Comparison of ENCODE assay signal across 1 cellular context in genomic region chr6:43021270-43022047, GRCh38.
A peak's percentile ranks its signal among the peaks of the same experiment; 100 is the strongest.
TF ChIP-seq lines count a peak whose summit lies in the region.

A gene with protein sequence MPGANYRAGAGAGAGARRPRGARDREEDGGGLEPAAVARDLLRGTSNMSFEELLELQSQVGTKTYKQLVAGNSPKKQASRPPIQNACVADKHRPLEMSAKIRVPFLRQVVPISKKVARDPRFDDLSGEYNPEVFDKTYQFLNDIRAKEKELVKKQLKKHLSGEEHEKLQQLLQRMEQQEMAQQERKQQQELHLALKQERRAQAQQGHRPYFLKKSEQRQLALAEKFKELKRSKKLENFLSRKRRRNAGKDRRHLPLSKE (plus strand): TSS chr6:43021623. CDS start chr6:43021655, 32 bp downstream.

TF ChIP-seq in GM12878, 131 proteins besides CTCF, POLR2A, EP300 and RAD21 (continued from another document):
- TF ChIP-seq, protein P1, sequence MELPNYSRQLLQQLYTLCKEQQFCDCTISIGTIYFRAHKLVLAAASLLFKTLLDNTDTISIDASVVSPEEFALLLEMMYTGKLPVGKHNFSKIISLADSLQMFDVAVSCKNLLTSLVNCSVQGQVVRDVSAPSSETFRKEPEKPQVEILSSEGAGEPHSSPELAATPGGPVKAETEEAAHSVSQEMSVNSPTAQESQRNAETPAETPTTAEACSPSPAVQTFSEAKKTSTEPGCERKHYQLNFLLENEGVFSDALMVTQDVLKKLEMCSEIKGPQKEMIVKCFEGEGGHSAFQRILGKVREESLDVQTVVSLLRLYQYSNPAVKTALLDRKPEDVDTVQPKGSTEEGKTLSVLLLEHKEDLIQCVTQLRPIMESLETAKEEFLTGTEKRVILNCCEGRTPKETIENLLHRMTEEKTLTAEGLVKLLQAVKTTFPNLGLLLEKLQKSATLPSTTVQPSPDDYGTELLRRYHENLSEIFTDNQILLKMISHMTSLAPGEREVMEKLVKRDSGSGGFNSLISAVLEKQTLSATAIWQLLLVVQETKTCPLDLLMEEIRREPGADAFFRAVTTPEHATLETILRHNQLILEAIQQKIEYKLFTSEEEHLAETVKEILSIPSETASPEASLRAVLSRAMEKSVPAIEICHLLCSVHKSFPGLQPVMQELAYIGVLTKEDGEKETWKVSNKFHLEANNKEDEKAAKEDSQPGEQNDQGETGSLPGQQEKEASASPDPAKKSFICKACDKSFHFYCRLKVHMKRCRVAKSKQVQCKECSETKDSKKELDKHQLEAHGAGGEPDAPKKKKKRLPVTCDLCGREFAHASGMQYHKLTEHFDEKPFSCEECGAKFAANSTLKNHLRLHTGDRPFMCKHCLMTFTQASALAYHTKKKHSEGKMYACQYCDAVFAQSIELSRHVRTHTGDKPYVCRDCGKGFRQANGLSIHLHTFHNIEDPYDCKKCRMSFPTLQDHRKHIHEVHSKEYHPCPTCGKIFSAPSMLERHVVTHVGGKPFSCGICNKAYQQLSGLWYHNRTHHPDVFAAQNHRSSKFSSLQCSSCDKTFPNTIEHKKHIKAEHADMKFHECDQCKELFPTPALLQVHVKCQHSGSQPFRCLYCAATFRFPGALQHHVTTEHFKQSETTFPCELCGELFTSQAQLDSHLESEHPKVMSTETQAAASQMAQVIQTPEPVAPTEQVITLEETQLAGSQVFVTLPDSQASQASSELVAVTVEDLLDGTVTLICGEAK (IDR thresholded peaks at IDR 0.05; ENCODE audit: borderline replicate concordance) = peak; percentile 80; the same call in 1 of the 2 replicates
- peak; percentile 64; the same call in 1 of the 2 replicates for TF ChIP-seq TAF1 (IDR thresholded peaks at IDR 0.05; ENCODE audit: borderline replicate concordance, low read depth, low read length)
- peak; percentile 86; the same call in 1 of the 2 replicates for TF ChIP-seq POLR2AphosphoS2 (IDR thresholded peaks at IDR 0.05; ENCODE audit: low read depth, low read length)
- TF ChIP-seq GABPA (IDR thresholded peaks at IDR 0.05; ENCODE audit: low read depth) = peak; percentile 88
- 0 out of 2 replicates have a peak, but pooled peaks have one; percentile 27 for TF ChIP-seq ESRRA (IDR thresholded peaks at IDR 0.05; ENCODE audit: low read length)
- TF ChIP-seq, protein P2, sequence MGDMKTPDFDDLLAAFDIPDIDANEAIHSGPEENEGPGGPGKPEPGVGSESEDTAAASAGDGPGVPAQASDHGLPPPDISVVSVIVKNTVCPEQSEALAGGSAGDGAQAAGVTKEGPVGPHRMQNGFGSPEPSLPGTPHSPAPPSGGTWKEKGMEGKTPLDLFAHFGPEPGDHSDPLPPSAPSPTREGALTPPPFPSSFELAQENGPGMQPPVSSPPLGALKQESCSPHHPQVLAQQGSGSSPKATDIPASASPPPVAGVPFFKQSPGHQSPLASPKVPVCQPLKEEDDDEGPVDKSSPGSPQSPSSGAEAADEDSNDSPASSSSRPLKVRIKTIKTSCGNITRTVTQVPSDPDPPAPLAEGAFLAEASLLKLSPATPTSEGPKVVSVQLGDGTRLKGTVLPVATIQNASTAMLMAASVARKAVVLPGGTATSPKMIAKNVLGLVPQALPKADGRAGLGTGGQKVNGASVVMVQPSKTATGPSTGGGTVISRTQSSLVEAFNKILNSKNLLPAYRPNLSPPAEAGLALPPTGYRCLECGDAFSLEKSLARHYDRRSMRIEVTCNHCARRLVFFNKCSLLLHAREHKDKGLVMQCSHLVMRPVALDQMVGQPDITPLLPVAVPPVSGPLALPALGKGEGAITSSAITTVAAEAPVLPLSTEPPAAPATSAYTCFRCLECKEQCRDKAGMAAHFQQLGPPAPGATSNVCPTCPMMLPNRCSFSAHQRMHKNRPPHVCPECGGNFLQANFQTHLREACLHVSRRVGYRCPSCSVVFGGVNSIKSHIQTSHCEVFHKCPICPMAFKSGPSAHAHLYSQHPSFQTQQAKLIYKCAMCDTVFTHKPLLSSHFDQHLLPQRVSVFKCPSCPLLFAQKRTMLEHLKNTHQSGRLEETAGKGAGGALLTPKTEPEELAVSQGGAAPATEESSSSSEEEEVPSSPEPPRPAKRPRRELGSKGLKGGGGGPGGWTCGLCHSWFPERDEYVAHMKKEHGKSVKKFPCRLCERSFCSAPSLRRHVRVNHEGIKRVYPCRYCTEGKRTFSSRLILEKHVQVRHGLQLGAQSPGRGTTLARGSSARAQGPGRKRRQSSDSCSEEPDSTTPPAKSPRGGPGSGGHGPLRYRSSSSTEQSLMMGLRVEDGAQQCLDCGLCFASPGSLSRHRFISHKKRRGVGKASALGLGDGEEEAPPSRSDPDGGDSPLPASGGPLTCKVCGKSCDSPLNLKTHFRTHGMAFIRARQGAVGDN (IDR thresholded peaks at IDR 0.05) = peak; percentile 81
- peak; percentile 31; the same call in 1 of the 2 replicates for TF ChIP-seq ELK1 (IDR thresholded peaks at IDR 0.05; ENCODE audit: low read depth, low read length)
- TF ChIP-seq POU2F2 (IDR thresholded peaks at IDR 0.05; ENCODE audit: borderline replicate concordance, low read depth, low read length) = peak; percentile 55; the same call in 1 of the 3 replicates
- peak; percentile 23; the same call in 1 of the 2 replicates for TF ChIP-seq NR2C1 (IDR thresholded peaks at IDR 0.05)
- peak; percentile 91 for TF ChIP-seq NKRF (conservative IDR thresholded peaks at IDR 0.05)
- 0 out of 2 replicates have a peak, but pooled peaks have one; percentile 34 for TF ChIP-seq CBFB (IDR thresholded peaks at IDR 0.05; ENCODE audit: low read depth)
- no peak for TF ChIP-seq PAX5 (IDR thresholded peaks at IDR 0.05; ENCODE audit: borderline replicate concordance, low read depth, low read length)
- TF ChIP-seq IKZF1 (conservative IDR thresholded peaks at IDR 0.05) = peak; percentile 56
- TF ChIP-seq BHLHE40 (IDR thresholded peaks at IDR 0.05; ENCODE audit: borderline replicate concordance in 1 of 2, low read depth in 2 of 2, low read length in 1 of 2) = peak in 1 of 2 experiments; percentile 28; a peak in 1 of 4 replicates
- TF ChIP-seq CREM (IDR thresholded peaks at IDR 0.05; ENCODE audit: low read depth) = peak; percentile 54; the same call in 1 of the 2 replicates
- TF ChIP-seq MEF2B (IDR thresholded peaks at IDR 0.05; ENCODE audit: partially characterized antibody, poor library complexity, severe bottlenecking) = no peak
- TF ChIP-seq, protein P3, sequence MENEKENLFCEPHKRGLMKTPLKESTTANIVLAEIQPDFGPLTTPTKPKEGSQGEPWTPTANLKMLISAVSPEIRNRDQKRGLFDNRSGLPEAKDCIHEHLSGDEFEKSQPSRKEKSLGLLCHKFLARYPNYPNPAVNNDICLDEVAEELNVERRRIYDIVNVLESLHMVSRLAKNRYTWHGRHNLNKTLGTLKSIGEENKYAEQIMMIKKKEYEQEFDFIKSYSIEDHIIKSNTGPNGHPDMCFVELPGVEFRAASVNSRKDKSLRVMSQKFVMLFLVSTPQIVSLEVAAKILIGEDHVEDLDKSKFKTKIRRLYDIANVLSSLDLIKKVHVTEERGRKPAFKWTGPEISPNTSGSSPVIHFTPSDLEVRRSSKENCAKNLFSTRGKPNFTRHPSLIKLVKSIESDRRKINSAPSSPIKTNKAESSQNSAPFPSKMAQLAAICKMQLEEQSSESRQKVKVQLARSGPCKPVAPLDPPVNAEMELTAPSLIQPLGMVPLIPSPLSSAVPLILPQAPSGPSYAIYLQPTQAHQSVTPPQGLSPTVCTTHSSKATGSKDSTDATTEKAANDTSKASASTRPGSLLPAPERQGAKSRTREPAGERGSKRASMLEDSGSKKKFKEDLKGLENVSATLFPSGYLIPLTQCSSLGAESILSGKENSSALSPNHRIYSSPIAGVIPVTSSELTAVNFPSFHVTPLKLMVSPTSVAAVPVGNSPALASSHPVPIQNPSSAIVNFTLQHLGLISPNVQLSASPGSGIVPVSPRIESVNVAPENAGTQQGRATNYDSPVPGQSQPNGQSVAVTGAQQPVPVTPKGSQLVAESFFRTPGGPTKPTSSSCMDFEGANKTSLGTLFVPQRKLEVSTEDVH (IDR thresholded peaks at IDR 0.05; ENCODE audit: low read depth, partially characterized antibody) = peak; percentile 51
- TF ChIP-seq NFYA (IDR thresholded peaks at IDR 0.05; ENCODE audit: borderline replicate concordance, low read depth, low read length) = no peak
- peak; percentile 43; the same call in 1 of the 2 replicates for TF ChIP-seq MXI1 (IDR thresholded peaks at IDR 0.05; ENCODE audit: low read depth, low read length)
- TF ChIP-seq PKNOX1 (IDR thresholded peaks at IDR 0.05) = peak; percentile 27; the same call in 1 of the 2 replicates
- no peak for TF ChIP-seq SUZ12 (IDR thresholded peaks at IDR 0.05; ENCODE audit: unreplicated experiment)
- peak; percentile 81 for TF ChIP-seq CREB1 (IDR thresholded peaks at IDR 0.05; ENCODE audit: low read depth)
- TF ChIP-seq BCLAF1 (IDR thresholded peaks at IDR 0.05) = no peak
- no peak for TF ChIP-seq RCOR1 (conservative IDR thresholded peaks at IDR 0.05; ENCODE audit: low read depth, low read length)
- TF ChIP-seq ZSCAN29 (IDR thresholded peaks at IDR 0.05) = no peak
- no peak for TF ChIP-seq BMI1 (IDR thresholded peaks at IDR 0.05; ENCODE audit: borderline replicate concordance)
- no peak for TF ChIP-seq CHD1 (IDR thresholded peaks at IDR 0.05; ENCODE audit: low read depth, low read length)
- peak; percentile 42; the same call in 1 of the 2 replicates for TF ChIP-seq PML (IDR thresholded peaks at IDR 0.05; ENCODE audit: low read length)
- TF ChIP-seq POLR2AphosphoS5 (IDR thresholded peaks at IDR 0.05; ENCODE audit: low read length) = peak; percentile 51; the same call in 1 of the 2 replicates
